In the genomic region with DNA sequence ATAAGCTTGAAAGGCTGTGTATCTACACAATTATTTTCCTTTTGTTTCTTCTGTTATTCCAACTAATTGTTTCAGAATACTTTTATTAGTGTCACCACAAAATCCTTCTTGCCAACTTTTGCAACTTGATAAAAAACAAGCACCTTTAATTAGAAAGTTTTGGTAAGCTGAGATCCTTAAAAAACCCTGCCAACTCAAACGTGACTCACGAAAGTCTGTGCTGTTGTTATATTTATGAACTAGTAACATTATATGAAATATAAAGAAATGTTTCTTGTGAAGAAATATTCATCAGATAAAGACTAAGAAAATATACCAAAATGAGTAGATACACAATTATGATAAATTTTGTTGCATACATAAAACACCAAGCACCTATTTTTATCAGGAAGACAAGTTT, we compare ENCODE assay signal across 26 cellular contexts.
"Had no signal": no experiment of that assay in that cellular context is flagged by ENCODE, and none has a peak within 500 bp of the region (broad histone marks: within the 10 kb centered on the region; RNA-seq: fewer than 3 reads in every experiment).

No MANE protein-coding gene starts in this region.

- H3K36me3 ChIP-seq: ovary had no signal

- H3K4me3 ChIP-seq: colonic mucosa, gastroesophageal sphincter, heart left ventricle, hepatocyte, lower lobe of right lung, ovary, right atrium auricular region, testis, tibial artery, upper lobe of left lung had no signal

- FAIRE-seq: urothelium cell line had no signal

- DNase-seq: colonic mucosa; effector CD8-positive, alpha-beta T cell; endodermal cell; foreskin fibroblast; heart left ventricle; islet precursor cell; left ventricle myocardium superior; lower lobe of right lung; natural killer cell; occipital lobe; ovary; stimulated activated CD4-positive, alpha-beta T cell treated with anti-CD3 and anti-CD28 coated beads, Interleukin-2, amount 100 ng/mL, for 24 hours; stimulated activated CD4-positive, alpha-beta T cell treated with anti-CD3 and anti-CD28 coated beads, Interleukin-4, amount 100 ng/mL, for 24 hours; stimulated activated naive CD8-positive, alpha-beta T cell treated with anti-CD3 and anti-CD28 coated beads, Interleukin-15, Interleukin-2, amounts not matched to agents 100 U/mL and 50 U/mL, for 24 hours; substantia nigra; testis; tibial artery; upper lobe of left lung had no signal

- ATAC-seq: esophagus mucosa; gastroesophageal sphincter; heart left ventricle; left ventricle myocardium superior; lower lobe of right lung; natural killer cell; sciatic nerve; stimulated activated memory B cell treated with anti-CD40 and anti-IgM and Interleukin-4, amounts not matched to agents 10 μg/mL and 1 μg/mL and 100 μg/mL, for 72 hours; stimulated activated naive CD8-positive, alpha-beta T cell treated with anti-CD3 and anti-CD28 coated beads, Interleukin-15, Interleukin-2, amounts not matched to agents 100 U/mL and 50 U/mL, for 24 hours had no signal

- H3K4me1 ChIP-seq: colonic mucosa, gastroesophageal sphincter, heart left ventricle, lower lobe of right lung, right atrium auricular region, testis, tibial artery, upper lobe of left lung had no signal

- H3K27ac ChIP-seq: colonic mucosa, epithelial cell of prostate, gastroesophageal sphincter, heart left ventricle, hepatocyte, lower lobe of right lung, ovary, right atrium auricular region, testis, tibial artery, upper lobe of left lung had no signal

- H3K27me3 ChIP-seq: colonic mucosa, gastroesophageal sphincter, heart left ventricle, hepatocyte, ovary, right atrium auricular region, testis, tibial artery, upper lobe of left lung had no signal

- H3K9me3 ChIP-seq: colonic mucosa, gastroesophageal sphincter, heart left ventricle, lower lobe of right lung, ovary, testis, tibial artery, upper lobe of left lung had no signal
